In the genomic region with DNA sequence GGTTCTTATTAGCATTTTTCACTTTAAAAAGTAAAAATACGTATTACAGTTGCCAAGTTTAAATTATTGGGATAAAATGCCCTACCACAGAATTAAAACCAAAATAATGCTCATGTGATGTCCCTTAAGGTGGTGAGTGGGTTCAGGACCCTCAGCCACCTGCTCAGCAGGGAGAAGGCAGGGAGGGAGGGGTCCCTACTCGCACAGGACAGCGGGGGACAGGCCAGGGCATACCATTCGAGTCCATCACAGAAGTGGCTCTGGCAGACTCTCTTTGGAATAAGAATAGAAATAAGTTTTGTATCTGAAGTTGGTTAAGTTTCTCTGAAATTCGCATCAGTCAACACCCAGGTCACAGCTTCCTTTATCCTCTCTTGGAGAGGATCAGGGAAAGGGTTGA, we compare ENCODE assay signal across 23 cellular contexts. TPM values are rescaled to one million over a fixed set of nuclear protein-coding genes. Genes with fewer than 3 reads are reported as not detected.
DNase-seq lines count a peak whose midpoint lies in the region; ATAC-seq and TF ChIP-seq lines count a peak whose summit lies in the region.
"Had no signal": no experiment of that assay in that cellular context is flagged by ENCODE, and none has a peak within 500 bp of the region (broad histone marks: within the 10 kb centered on the region; RNA-seq: fewer than 3 reads in every experiment).

No MANE protein-coding gene starts in this region.

- H3K4me3 ChIP-seq in HUES6 (ENCODE audit: low read depth, low read length) (no peak overlapping the region), brain microvascular endothelial cell (ENCODE audit: low read depth, low read length) (no peak overlapping the region)
- H3K4me3 ChIP-seq: left ventricle myocardium inferior, right lobe of liver, transverse colon had no signal

- H3K4me1 Mint-ChIP-seq in activated CD4-positive, alpha-beta memory T cell treated with anti-CD3 and anti-CD28 coated beads for 36 hours (ENCODE audit: low read depth) = peaks cover 29% of the 10 kb centered on the region
- H3K4me1 Mint-ChIP-seq in activated CD4-positive, alpha-beta memory T cell treated with anti-CD3 and anti-CD28 coated beads, Interleukin-2, amount 10 ng/mL, durations not matched to agents 7 days and 5 days = peaks cover 33% of the 10 kb centered on the region
- peaks cover 40 to 50% of the 10 kb centered on the region in 2 donors for H3K4me1 Mint-ChIP-seq in immature natural killer cell
- H3K4me1 Mint-ChIP-seq in stimulated activated effector memory CD8-positive, alpha-beta T cell treated with anti-CD3 and anti-CD28 coated beads, Interleukin-12 subunit alpha, Interleukin-12 subunit beta, amount 100 ng/mL, for 72 hours = peaks cover 30% of the 10 kb centered on the region

- H3K36me3 ChIP-seq in HUES6 (ENCODE audit: control insufficient read depth, insufficient read depth, low read length) (peaks cover 63% of the 10 kb centered on the region), brain microvascular endothelial cell (replicated peaks) (peaks cover 48% of the 10 kb centered on the region)

- no peaks in the 10 kb centered on the region for H3K27me3 ChIP-seq in HUES6 (ENCODE audit: control insufficient read depth, insufficient read depth, low read length)
- H3K27me3 ChIP-seq in brain microvascular endothelial cell (replicated peaks) = no peaks in the 10 kb centered on the region
- H3K27me3 ChIP-seq: neutrophil, right lobe of liver, transverse colon had no signal

- no peaks in the 10 kb centered on the region for H3K9me3 ChIP-seq in HUES6 (ENCODE audit: control insufficient read depth, insufficient read depth, low read depth, low read length)
- H3K9me3 ChIP-seq: left ventricle myocardium inferior, neutrophil, right lobe of liver, transverse colon had no signal

- H3K27ac Mint-ChIP-seq in activated CD4-positive, alpha-beta memory T cell treated with anti-CD3 and anti-CD28 coated beads for 36 hours = no peak overlapping the region
- H3K27ac Mint-ChIP-seq in activated CD4-positive, alpha-beta memory T cell treated with anti-CD3 and anti-CD28 coated beads, Interleukin-2, amount 10 ng/mL, durations not matched to agents 7 days and 5 days = no peak overlapping the region
- peak overlapping the region in 4 of 6 donors; percentile 40 to 96 (median 85) for H3K27ac Mint-ChIP-seq in immature natural killer cell
- peak overlapping the region; percentile 83 for H3K27ac Mint-ChIP-seq in stimulated activated effector memory CD8-positive, alpha-beta T cell treated with anti-CD3 and anti-CD28 coated beads, Interleukin-12 subunit alpha, Interleukin-12 subunit beta, amount 100 ng/mL, for 72 hours

- intact Hi-C loops in activated CD4-positive, alpha-beta memory T cell treated with anti-CD3 and anti-CD28 coated beads for 36 hours (cut with micrococcal nuclease) = no loop called here

- CTCF ChIA-PET in activated CD4-positive, alpha-beta memory T cell treated with anti-CD3 and anti-CD28 coated beads for 36 hours (lab: Charles Lee) = interaction anchor here (0.7 kb wide), 1 partner anchor 28 kb away, joined by 3 read pairs; no protein-coding TSS in a partner anchor
- CTCF ChIA-PET in activated CD4-positive, alpha-beta memory T cell treated with anti-CD3 and anti-CD28 coated beads, Interleukin-2, amount 10 ng/mL, durations not matched to agents 7 days and 5 days (lab: Charles Lee) = interaction anchor here (1.5 kb wide), 1 partner anchor 10 kb away, joined by 5 read pairs; no protein-coding TSS in a partner anchor

- no peak for ATAC-seq in stimulated activated effector memory CD8-positive, alpha-beta T cell treated with anti-CD3 and anti-CD28 coated beads, Interleukin-12 subunit alpha, Interleukin-12 subunit beta, amount 100 ng/mL, for 72 hours
- ATAC-seq in GM18873 (IDR thresholded peaks at IDR 0.05; ENCODE audit: low FRiP score, unreplicated experiment) = no peak

- no peak overlapping the region for H3K4me3 Mint-ChIP-seq in activated CD4-positive, alpha-beta memory T cell treated with anti-CD3 and anti-CD28 coated beads for 36 hours
- no peak overlapping the region for H3K4me3 Mint-ChIP-seq in activated CD4-positive, alpha-beta memory T cell treated with anti-CD3 and anti-CD28 coated beads, Interleukin-2, amount 10 ng/mL, durations not matched to agents 7 days and 5 days
- H3K4me3 Mint-ChIP-seq in immature natural killer cell = no peak overlapping the region
- no peak overlapping the region for H3K4me3 Mint-ChIP-seq in stimulated activated effector memory CD8-positive, alpha-beta T cell treated with anti-CD3 and anti-CD28 coated beads, Interleukin-12 subunit alpha, Interleukin-12 subunit beta, amount 100 ng/mL, for 72 hours
- H3K4me3 Mint-ChIP-seq: endodermal cell had no signal

- H3K27ac ChIP-seq in HUES6 (ENCODE audit: low read depth, low read length) (0 out of 2 replicates have a peak overlapping the region, but pooled peaks have one; percentile 4), brain microvascular endothelial cell (no peak overlapping the region)
- H3K27ac ChIP-seq: left ventricle myocardium inferior, neutrophil, transverse colon had no signal

- H3K4me1 ChIP-seq in HUES6 (ENCODE audit: control insufficient read depth, insufficient read depth, low read length) = peaks cover 32% of the 10 kb centered on the region

- H3K9me3 Mint-ChIP-seq in activated CD4-positive, alpha-beta memory T cell treated with anti-CD3 and anti-CD28 coated beads for 36 hours = no peaks in the 10 kb centered on the region
- H3K9me3 Mint-ChIP-seq in activated CD4-positive, alpha-beta memory T cell treated with anti-CD3 and anti-CD28 coated beads, Interleukin-2, amount 10 ng/mL, durations not matched to agents 7 days and 5 days = no peaks in the 10 kb centered on the region
- no peaks in the 10 kb centered on the region for H3K9me3 Mint-ChIP-seq in immature natural killer cell
- no peaks in the 10 kb centered on the region for H3K9me3 Mint-ChIP-seq in stimulated activated effector memory CD8-positive, alpha-beta T cell treated with anti-CD3 and anti-CD28 coated beads, Interleukin-12 subunit alpha, Interleukin-12 subunit beta, amount 100 ng/mL, for 72 hours
- H3K9me3 Mint-ChIP-seq: endodermal cell had no signal

- in situ Hi-C loops in brain microvascular endothelial cell (cut with HindIII; ENCODE audit: low pct_ligation_motif_present, low sequenced_read_pairs) = no loop called here

- POLR2A ChIA-PET in activated CD4-positive, alpha-beta memory T cell treated with anti-CD3 and anti-CD28 coated beads for 36 hours (lab: Charles Lee) = no interaction called here
- POLR2A ChIA-PET in activated CD4-positive, alpha-beta memory T cell treated with anti-CD3 and anti-CD28 coated beads, Interleukin-2, amount 10 ng/mL, durations not matched to agents 7 days and 5 days (lab: Charles Lee) = interaction anchor here (0.5 to 1.8 kb wide), 3 partner anchors 11 to 144 kb away, joined by 3 to 10 read pairs (median 4); a partner anchor contains a TSS

- DNase-seq in activated CD4-positive, alpha-beta memory T cell treated with anti-CD3 and anti-CD28 coated beads for 36 hours = peak; percentile 7
- no peak for DNase-seq in activated CD4-positive, alpha-beta memory T cell treated with anti-CD3 and anti-CD28 coated beads, Interleukin-2, amount 10 ng/mL, durations not matched to agents 7 days and 5 days
- DNase-seq in immature natural killer cell (no peak), GDM1 (lab: John Stamatoyannopoulos, UW) (no peak), brain microvascular endothelial cell (no peak)
- DNase-seq in stimulated activated effector memory CD8-positive, alpha-beta T cell treated with anti-CD3 and anti-CD28 coated beads, Interleukin-12 subunit alpha, Interleukin-12 subunit beta, amount 100 ng/mL, for 72 hours (ENCODE audit: low spot score in 2 of 2) = no peak
- DNase-seq: activated CD4-positive, alpha-beta T cell treated with anti-CD3 and anti-CD28 coated beads for 4 hours; dermis blood vessel endothelial cell; glutamatergic neuron; IMR-90; left ventricle myocardium inferior; NCI-H1048; NCI-H1694; NCI-H446 treated with DMSO at 0.1 percent for 48 hours; NCI-H774; stimulated activated CD4-positive, alpha-beta T cell treated with anti-CD3 and anti-CD28 coated beads, Interleukin-4, amount 100 ng/mL, for 1 hour; transverse colon had no signal

- no peaks in the 10 kb centered on the region for H3K27me3 Mint-ChIP-seq in activated CD4-positive, alpha-beta memory T cell treated with anti-CD3 and anti-CD28 coated beads for 36 hours
- H3K27me3 Mint-ChIP-seq in activated CD4-positive, alpha-beta memory T cell treated with anti-CD3 and anti-CD28 coated beads, Interleukin-2, amount 10 ng/mL, durations not matched to agents 7 days and 5 days = no peaks in the 10 kb centered on the region
- H3K27me3 Mint-ChIP-seq in immature natural killer cell (ENCODE audit: low read depth in 3 of 3) = peaks cover 2 to 16% (median 4%) of the 10 kb centered on the region in 3 donors
- H3K27me3 Mint-ChIP-seq: progenitor cell of endocrine pancreas had no signal

- peaks cover 22% of the 10 kb centered on the region for H3K36me3 Mint-ChIP-seq in activated CD4-positive, alpha-beta memory T cell treated with anti-CD3 and anti-CD28 coated beads for 36 hours
- H3K36me3 Mint-ChIP-seq in activated CD4-positive, alpha-beta memory T cell treated with anti-CD3 and anti-CD28 coated beads, Interleukin-2, amount 10 ng/mL, durations not matched to agents 7 days and 5 days (ENCODE audit: low read depth) = peaks cover 68% of the 10 kb centered on the region
- peaks cover 11 to 40% (median 23%) of the 10 kb centered on the region in 3 donors for H3K36me3 Mint-ChIP-seq in immature natural killer cell
- peaks cover 97% of the 10 kb centered on the region for H3K36me3 Mint-ChIP-seq in stimulated activated effector memory CD8-positive, alpha-beta T cell treated with anti-CD3 and anti-CD28 coated beads, Interleukin-12 subunit alpha, Interleukin-12 subunit beta, amount 100 ng/mL, for 72 hours

- no peak for TF ChIP-seq CTCF in brain microvascular endothelial cell (IDR thresholded peaks at IDR 0.05; ENCODE audit: low read depth, low read length, missing control alignments)

- H3K9ac ChIP-seq in HUES6 (ENCODE audit: low read length) = no peak overlapping the region

RNA-seq across cellular contexts. Expression of a gene that starts 37.7 kb away (rescaled TPM):
- total RNA-seq in activated CD4-positive, alpha-beta memory T cell treated with anti-CD3 and anti-CD28 coated beads for 36 hours = 10 to 100 TPM; 67.4 to 73.4 TPM
- total RNA-seq in activated CD4-positive, alpha-beta memory T cell treated with anti-CD3 and anti-CD28 coated beads, Interleukin-2, amount 10 ng/mL, durations not matched to agents 7 days and 5 days = 10 to 100 TPM; 34.1 to 38.7 TPM
- polyA plus RNA-seq in immature natural killer cell = 10 to 100 TPM in 1 of 3 donors, 1 to 10 TPM in 2; 1.3 to 19.2 (median 5.0) TPM

RNA-seq across cellular contexts. Expression of a gene that starts 37.9 kb away (rescaled TPM):
- 1 to 10 TPM; 2.3 to 3.0 TPM for total RNA-seq in activated CD4-positive, alpha-beta memory T cell treated with anti-CD3 and anti-CD28 coated beads for 36 hours
- 1 to 10 TPM; 3.1 to 3.6 TPM for total RNA-seq in activated CD4-positive, alpha-beta memory T cell treated with anti-CD3 and anti-CD28 coated beads, Interleukin-2, amount 10 ng/mL, durations not matched to agents 7 days and 5 days
- polyA plus RNA-seq in immature natural killer cell = 1 to 10 TPM; 2.7 to 4.4 (median 4.0) TPM

Comparison
In these comparisons a context has a peak if more than half of its experiments do, and no peak if none do; other contexts are left out.
1. H3K27ac Mint-ChIP-seq: peak in immature natural killer cell (4 of 6) and stimulated activated effector memory CD8-positive, alpha-beta T cell treated with anti-CD3 and anti-CD28 coated beads, Interleukin-12 subunit alpha, Interleukin-12 subunit beta, amount 100 ng/mL, for 72 hours (single experiment); none in activated CD4-positive, alpha-beta memory T cell treated with anti-CD3 and anti-CD28 coated beads for 36 hours (single experiment) and activated CD4-positive, alpha-beta memory T cell treated with anti-CD3 and anti-CD28 coated beads, Interleukin-2, amount 10 ng/mL, durations not matched to agents 7 days and 5 days (single experiment).